Comparison of ENCODE assay signal across 25 cellular contexts in the genomic region with DNA sequence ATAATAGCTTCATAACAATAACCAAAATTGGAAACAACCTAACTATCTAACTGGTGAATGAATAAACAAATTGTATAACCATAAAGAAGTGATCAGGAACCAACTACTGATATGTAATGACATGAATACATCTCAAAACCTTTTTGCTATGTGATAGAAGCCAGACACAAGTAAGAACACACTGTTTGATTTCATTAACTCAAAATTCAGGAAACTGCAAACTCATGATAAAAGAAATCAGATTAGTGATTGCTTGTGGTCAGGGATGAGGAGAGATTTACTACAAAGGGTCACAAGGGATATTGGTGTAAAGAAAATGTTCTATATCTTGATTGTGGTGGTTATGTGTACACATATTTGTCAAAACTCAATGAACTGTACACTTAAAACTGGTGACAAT. TPM values are rescaled to one million over a fixed set of nuclear protein-coding genes. Genes with fewer than 3 reads are reported as not detected.
"Had no signal": no experiment of that assay in that cellular context is flagged by ENCODE, and none has a peak within 500 bp of the region (broad histone marks: within the 10 kb centered on the region; RNA-seq: fewer than 3 reads in every experiment).

No MANE protein-coding gene starts in this region.

- H3K4me3 ChIP-seq: colonic mucosa, esophagus squamous epithelium, gastrocnemius medialis, heart right ventricle, left lung, lower lobe of right lung, mucosa of descending colon had no signal

- H3K27me3 Mint-ChIP-seq: dendritic cell treated with granulocyte-macrophage colony-stimulating factor and Interleukin-4, amounts not matched to agents 40 ng/mL and 50 ng/mL, for 4 days; effector memory CD8-positive, alpha-beta T cell had no signal

- H3K27ac Mint-ChIP-seq: dendritic cell treated with granulocyte-macrophage colony-stimulating factor and Interleukin-4, amounts not matched to agents 40 ng/mL and 50 ng/mL, for 4 days; effector memory CD8-positive, alpha-beta T cell; endodermal cell; mesothelial cell of epicardium; naive B cell had no signal

- H3K9me3 ChIP-seq: colonic mucosa, esophagus squamous epithelium, gastrocnemius medialis, left lung, lower lobe of right lung, mucosa of descending colon had no signal

- H3K36me3 ChIP-seq: colonic mucosa, esophagus squamous epithelium, gastrocnemius medialis, heart right ventricle, left lung, lower lobe of right lung had no signal

- H3K36me3 Mint-ChIP-seq: mesothelial cell of epicardium, naive B cell had no signal

- H3K27ac ChIP-seq: colonic mucosa, epithelial cell of prostate, esophagus squamous epithelium, gastrocnemius medialis, heart right ventricle, left lung, lower lobe of right lung had no signal

- H3K4me1 ChIP-seq: colonic mucosa, esophagus squamous epithelium, gastrocnemius medialis, heart right ventricle, left lung, lower lobe of right lung had no signal

- H3K4me1 Mint-ChIP-seq: naive B cell had no signal

- DNase-seq: colonic mucosa; cortex of kidney; effector CD8-positive, alpha-beta T cell; effector memory CD8-positive, alpha-beta T cell; endodermal cell; erythroblast; esophagus squamous epithelium; foreskin fibroblast; foreskin melanocyte; gastrocnemius medialis; glutamatergic neuron; head of caudate nucleus; heart right ventricle; hippocampal formation; left cardiac atrium; left lung; left ventricle myocardium superior; lower lobe of right lung; mesenchymal stem cell; mucosa of descending colon; naive B cell had no signal

- H3K4me3 Mint-ChIP-seq: dendritic cell treated with granulocyte-macrophage colony-stimulating factor and Interleukin-4, amounts not matched to agents 40 ng/mL and 50 ng/mL, for 4 days; effector memory CD8-positive, alpha-beta T cell; endodermal cell; mesothelial cell of epicardium; naive B cell had no signal

- H3K27me3 ChIP-seq: colonic mucosa, esophagus squamous epithelium, gastrocnemius medialis, heart right ventricle, left lung had no signal

- H3K9me3 Mint-ChIP-seq: dendritic cell treated with granulocyte-macrophage colony-stimulating factor and Interleukin-4, amounts not matched to agents 40 ng/mL and 50 ng/mL, for 4 days; endodermal cell had no signal

RNA-seq across cellular contexts. Expression of gene BRINP1, which starts 22.6 kb away (rescaled TPM):
- total RNA-seq: mesenteric fat pad had no signal
